In the genomic region with DNA sequence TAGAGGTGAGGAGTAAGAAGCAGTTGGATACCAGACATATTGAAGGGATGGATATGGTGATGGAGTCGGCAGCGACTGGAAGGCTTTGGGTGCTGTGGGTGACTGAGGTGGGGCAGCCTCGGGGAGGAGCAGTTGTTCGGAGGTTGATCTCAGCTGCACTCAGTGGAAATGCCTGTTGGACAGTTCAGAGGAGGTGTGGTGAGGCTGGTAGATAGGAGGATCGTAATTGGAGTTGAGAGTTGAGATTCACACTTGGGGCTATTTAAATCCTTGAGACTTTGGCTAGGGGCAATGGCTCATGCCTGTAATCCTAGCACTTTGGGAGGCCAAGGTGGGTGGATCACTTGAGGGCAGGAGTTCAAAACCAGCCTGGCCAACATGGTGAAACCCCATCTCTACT, we compare ENCODE assay signal across 28 cellular contexts. TPM values are rescaled to one million over a fixed set of nuclear protein-coding genes. Genes with fewer than 3 reads are reported as not detected.
"Had no signal": no experiment of that assay in that cellular context is flagged by ENCODE, and none has a peak within 500 bp of the region (broad histone marks: within the 10 kb centered on the region; RNA-seq: fewer than 3 reads in every experiment).

No MANE protein-coding gene starts in this region.

- H3K9me3 ChIP-seq: esophagus muscularis mucosa, left ventricle myocardium inferior, mucosa of descending colon, pancreas, prostate gland, sigmoid colon, upper lobe of left lung, vagina had no signal

- H3K27ac ChIP-seq: esophagus muscularis mucosa, left ventricle myocardium inferior, pancreas, prostate gland, sigmoid colon, upper lobe of left lung, vagina had no signal

- H3K4me2 ChIP-seq: smooth muscle cell had no signal

- H3K27me3 ChIP-seq: esophagus muscularis mucosa, pancreas, sigmoid colon, upper lobe of left lung, vagina had no signal

- ATAC-seq: activated CD4-positive, alpha-beta T cell treated with anti-CD3 and anti-CD28 coated beads for 36 hours; pancreas; stimulated activated naive CD8-positive, alpha-beta T cell treated with anti-CD3 and anti-CD28 coated beads, Interleukin-15, amount 100 ng/mL, for 72 hours had no signal

- DNase-seq: activated B cell treated with CpG ODN at 0.5 μM for 24 hours; activated CD4-positive, alpha-beta T cell treated with anti-CD3 and anti-CD28 coated beads for 36 hours; activated CD4-positive, alpha-beta T cell treated with anti-CD3 and anti-CD28 coated beads, Interleukin-2, amount 50 U/mL, for 4 hours; activated CD8-positive, alpha-beta memory T cell treated with anti-CD3 and anti-CD28 coated beads for 24 hours; activated gamma-delta T cell; activated naive CD4-positive, alpha-beta T cell treated with anti-CD3 and anti-CD28 coated beads, Interleukin-2, amount 50 U/mL, for 16 hours; amniotic stem cell; central memory CD4-positive, alpha-beta T cell; endodermal cell; foreskin melanocyte; left ventricle myocardium inferior; mucosa of descending colon; nephron progenitor cell; nucleus accumbens; pancreas; sigmoid colon; stimulated activated CD4-positive, alpha-beta T cell treated with anti-CD3 and anti-CD28 coated beads, Interleukin-1b, Interleukin-23, amount 100 ng/mL, for 48 hours; stimulated activated CD4-positive, alpha-beta T cell treated with anti-CD3 and anti-CD28 coated beads, Interleukin-4, amount 100 ng/mL, for 4 hours; stimulated activated naive CD8-positive, alpha-beta T cell treated with anti-CD3 and anti-CD28 coated beads, Interleukin-15, amount 100 ng/mL, for 72 hours; substantia nigra; upper lobe of left lung had no signal

- H3K4me1 ChIP-seq: pancreas had no signal

- H3K4me3 ChIP-seq: esophagus muscularis mucosa, left ventricle myocardium inferior, lung, mucosa of descending colon, pancreas, prostate gland, sigmoid colon, smooth muscle cell, upper lobe of left lung, vagina had no signal

RNA-seq across cellular contexts. Expression of a gene that starts 42.6 kb away (rescaled TPM):
- total RNA-seq: activated B cell treated with CpG ODN at 0.5 μM for 24 hours; endodermal cell; mesenteric fat pad; T-helper 1 cell treated with Interleukin-12 subunit alpha and Interleukin-12 subunit beta and Interleukin-4 antibody, amounts not matched to agents 30 ng/mL and 1 ng/mL, for 36 hours had no signal
